17 cellular contexts compared by ENCODE assay signal in the genomic region with DNA sequence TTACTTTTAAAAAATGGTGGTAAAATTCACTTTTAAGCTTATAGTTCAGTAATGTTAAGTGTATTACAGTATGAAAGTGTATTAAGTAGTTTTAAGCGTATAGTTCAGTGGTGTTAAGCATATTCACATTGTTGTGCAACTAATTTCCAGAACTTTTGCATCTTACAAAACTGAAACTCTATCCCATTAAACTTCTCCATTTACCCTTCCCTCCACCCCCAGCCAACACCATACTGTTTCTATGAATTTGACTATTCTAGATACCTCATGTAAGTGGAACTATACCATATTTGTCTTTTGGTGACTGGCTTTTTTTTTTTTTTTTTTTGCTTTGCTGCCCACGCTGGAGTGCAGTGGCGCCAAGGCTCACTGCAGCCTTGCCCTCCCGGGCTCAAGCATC. TPM values are rescaled to one million over a fixed set of nuclear protein-coding genes. Genes with fewer than 3 reads are reported as not detected.
DNase-seq lines count a peak whose midpoint lies in the region; ATAC-seq, FAIRE-seq and TF ChIP-seq lines count a peak whose summit lies in the region.
"Had no signal": no experiment of that assay in that cellular context is flagged by ENCODE, and none has a peak within 500 bp of the region (broad histone marks: within the 10 kb centered on the region; RNA-seq: fewer than 3 reads in every experiment).

No MANE protein-coding gene starts in this region.

- DNase-seq in Right ventricle myocardium superior (no peak), right cardiac atrium (no peak), NOMO-1 treated with DMSO at 0.1 percent for 48 hours (lab: John Stamatoyannopoulos, UW; ENCODE audit: unreplicated experiment) (peak; percentile 83), upper lobe of right lung (no peak), progenitor cell of endocrine pancreas (ENCODE audit: low spot score, unreplicated experiment) (no peak), HCEC 1CT (no peak), GM12891 (ENCODE audit: insufficient read length, low spot score) (no peak)
- DNase-seq: CD8-positive, alpha-beta memory T cell; H7; NCI-H1417 treated with DMSO at 0.1 percent for 48 hours; NCI-H187 treated with DMSO at 0.1 percent for 48 hours; NCI-H2227 treated with DMSO at 0.1 percent for 48 hours; NCI-H524 treated with DMSO at 0.1 percent for 48 hours; Peyer's patch; SK-N-SH had no signal

- H3K36me3 Mint-ChIP-seq in dendritic cell treated with granulocyte-macrophage colony-stimulating factor and Interleukin-4, amounts not matched to agents 40 ng/mL and 50 ng/mL, for 4 days (ENCODE audit: low read depth), result peaks cover 11% of the 10 kb centered on the region
- H3K36me3 Mint-ChIP-seq in progenitor cell of endocrine pancreas (ENCODE audit: insufficient read depth), result peaks cover 2% of the 10 kb centered on the region

- TF ChIP-seq CTCF in upper lobe of right lung (IDR thresholded peaks at IDR 0.05), result no peak
- no peak for TF ChIP-seq CTCF in progenitor cell of endocrine pancreas (IDR thresholded peaks at IDR 0.05; ENCODE audit: unreplicated experiment)

- H3K9me3 ChIP-seq in right cardiac atrium (ENCODE audit: control insufficient read depth, low read length) (no peaks in the 10 kb centered on the region), upper lobe of right lung (no peaks in the 10 kb centered on the region)
- H3K9me3 ChIP-seq: Peyer's patch, SK-N-SH had no signal

- no peak for FAIRE-seq in GM12891 (lab: Jason Lieb, UNC)
- FAIRE-seq: A204.1 had no signal

- H3K4me3 Mint-ChIP-seq in dendritic cell treated with granulocyte-macrophage colony-stimulating factor and Interleukin-4, amounts not matched to agents 40 ng/mL and 50 ng/mL, for 4 days, result peak overlapping the region; percentile 59
- no peak overlapping the region for H3K4me3 Mint-ChIP-seq in progenitor cell of endocrine pancreas (ENCODE audit: low read depth)
- H3K4me3 Mint-ChIP-seq: CD8-positive, alpha-beta memory T cell had no signal

- intact Hi-C loops in Right ventricle myocardium superior (cut with DNase I) (no loop called here), right cardiac atrium (cut with DNase I) (no loop called here), upper lobe of right lung (cut with DNase I) (no loop called here)
- intact Hi-C loops in dendritic cell treated with granulocyte-macrophage colony-stimulating factor and Interleukin-4, amounts not matched to agents 40 ng/mL and 50 ng/mL, for 4 days (cut with micrococcal nuclease), result no loop called here

- no peaks in the 10 kb centered on the region for H3K9me3 Mint-ChIP-seq in dendritic cell treated with granulocyte-macrophage colony-stimulating factor and Interleukin-4, amounts not matched to agents 40 ng/mL and 50 ng/mL, for 4 days
- H3K9me3 Mint-ChIP-seq in progenitor cell of endocrine pancreas (ENCODE audit: low read depth), result no peaks in the 10 kb centered on the region
- H3K9me3 Mint-ChIP-seq: CD8-positive, alpha-beta memory T cell had no signal

- peaks cover 68% of the 10 kb centered on the region for H3K4me1 Mint-ChIP-seq in dendritic cell treated with granulocyte-macrophage colony-stimulating factor and Interleukin-4, amounts not matched to agents 40 ng/mL and 50 ng/mL, for 4 days (ENCODE audit: low read depth)
- H3K4me1 Mint-ChIP-seq in progenitor cell of endocrine pancreas (ENCODE audit: low read depth), result peaks cover 25% of the 10 kb centered on the region
- H3K4me1 Mint-ChIP-seq: CD8-positive, alpha-beta memory T cell had no signal

- H3K27ac Mint-ChIP-seq in dendritic cell treated with granulocyte-macrophage colony-stimulating factor and Interleukin-4, amounts not matched to agents 40 ng/mL and 50 ng/mL, for 4 days, result peak overlapping the region; percentile 95
- H3K27ac Mint-ChIP-seq in progenitor cell of endocrine pancreas, result no peak overlapping the region

- ATAC-seq in Right ventricle myocardium superior (ENCODE audit: poor library complexity), result peak; percentile 40
- no peak for ATAC-seq in right cardiac atrium
- ATAC-seq in upper lobe of right lung, result peak; percentile 78

- peaks cover 10% of the 10 kb centered on the region for H3K36me3 ChIP-seq in upper lobe of right lung
- H3K36me3 ChIP-seq: Peyer's patch had no signal

- peaks cover 5% of the 10 kb centered on the region for H3K27me3 Mint-ChIP-seq in dendritic cell treated with granulocyte-macrophage colony-stimulating factor and Interleukin-4, amounts not matched to agents 40 ng/mL and 50 ng/mL, for 4 days
- peaks cover 5% of the 10 kb centered on the region for H3K27me3 Mint-ChIP-seq in progenitor cell of endocrine pancreas

- H3K27me3 ChIP-seq in right cardiac atrium (ENCODE audit: control insufficient read depth, insufficient read depth), result no peaks in the 10 kb centered on the region
- no peaks in the 10 kb centered on the region for H3K27me3 ChIP-seq in upper lobe of right lung
- H3K27me3 ChIP-seq: Peyer's patch had no signal

- H3K4me1 ChIP-seq in right cardiac atrium (ENCODE audit: control insufficient read depth, insufficient read depth, low read length) (no peaks in the 10 kb centered on the region), upper lobe of right lung (no peaks in the 10 kb centered on the region)
- H3K4me1 ChIP-seq: Peyer's patch had no signal

- H3K4me3 ChIP-seq in right cardiac atrium (ENCODE audit: low read length) (no peak overlapping the region), upper lobe of right lung (no peak overlapping the region)
- H3K4me3 ChIP-seq: Peyer's patch had no signal

- H3K27ac ChIP-seq in right cardiac atrium (ENCODE audit: low read length) (no peak overlapping the region), upper lobe of right lung (no peak overlapping the region)
- H3K27ac ChIP-seq: Peyer's patch had no signal

- no peak for TF ChIP-seq POLR2A in GM12891 (IDR thresholded peaks at IDR 0.05; ENCODE audit: low read depth, low read length)

- 92% methylated on average over 4 of the region's 4 CpGs for WGBS in right cardiac atrium

TF ChIP-seq in GM12891, 5 proteins besides CTCF, POLR2A, EP300 and RAD21:
- TF ChIP-seq POLR2AphosphoS5 (IDR thresholded peaks at IDR 0.05; ENCODE audit: low read depth, low read length), result no peak
TF ChIP-seq in GM12891: peak in this region for 0.

RNA-seq across cellular contexts. Expression of gene BMP8B, which starts 45.0 kb away (rescaled TPM):
- total RNA-seq in Right ventricle myocardium superior, result 0.27 TPM
- total RNA-seq in right cardiac atrium, result under 1 TPM; 0.37 to 0.78 (median 0.65) TPM
- polyA plus RNA-seq in right cardiac atrium, result 0.25 TPM
- 2.7 TPM for total RNA-seq in upper lobe of right lung
- total RNA-seq in progenitor cell of endocrine pancreas, result 0.75 and 0.91 TPM in 2 replicates
- 0.21 TPM for polyA plus RNA-seq in GM12891 (2012; ENCODE audit: low read depth, missing spikeins)

RNA-seq across cellular contexts. Expression of gene TRIT1, which starts 49.7 kb away (rescaled TPM):
- total RNA-seq in Right ventricle myocardium superior (17.1 TPM), right cardiac atrium (10 to 100 TPM; 16.4 to 20.6 (median 18.1) TPM), upper lobe of right lung (13.1 TPM), progenitor cell of endocrine pancreas (35.9 and 43.3 TPM in 2 replicates)
- 17.6 TPM for polyA plus RNA-seq in right cardiac atrium
- polyA plus RNA-seq in GM12891 (2012; ENCODE audit: low read depth, missing spikeins), result 20.9 TPM

Comparison
In these comparisons a context has a peak if more than half of its experiments do, and no peak if none do; other contexts are left out.
1. ATAC-seq: peak in Right ventricle myocardium superior (single experiment) and upper lobe of right lung (single experiment); none in right cardiac atrium (0 of 2).